In the genomic region with DNA sequence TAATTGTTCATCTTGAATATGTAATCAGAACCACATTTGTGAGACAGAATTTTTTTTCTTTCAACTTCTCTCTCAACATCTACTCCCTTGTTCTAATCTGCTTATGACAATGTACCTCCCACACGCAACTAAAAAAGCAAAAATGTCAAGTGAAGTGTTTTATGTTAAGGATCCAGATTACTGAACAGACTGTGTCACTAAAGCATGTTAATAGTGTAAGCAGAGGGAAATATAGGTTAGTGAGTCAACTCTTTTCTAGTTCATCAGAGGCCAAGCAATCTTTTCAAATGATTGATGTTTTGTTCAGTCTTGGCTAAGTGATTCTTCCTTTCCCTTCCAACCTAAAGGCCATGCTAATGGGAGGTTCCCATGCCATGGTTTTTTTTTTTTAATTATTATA, we compare ENCODE assay signal across 20 cellular contexts. TPM values are rescaled to one million over a fixed set of nuclear protein-coding genes. Genes with fewer than 3 reads are reported as not detected.
"Had no signal": no experiment of that assay in that cellular context is flagged by ENCODE, and none has a peak within 500 bp of the region (broad histone marks: within the 10 kb centered on the region; RNA-seq: fewer than 3 reads in every experiment).

No MANE protein-coding gene starts in this region.

- FAIRE-seq: frontal cortex, TTC549 had no signal

- H3K9me3 Mint-ChIP-seq: activated naive CD4-positive, alpha-beta T cell treated with anti-CD3 and anti-CD28 coated beads, Interleukin-2, amount 10 ng/mL, durations not matched to agents 7 days and 5 days; immature natural killer cell had no signal

- H3K4me1 Mint-ChIP-seq: activated naive CD4-positive, alpha-beta T cell treated with anti-CD3 and anti-CD28 coated beads, Interleukin-2, amount 10 ng/mL, durations not matched to agents 7 days and 5 days; immature natural killer cell; naive thymus-derived CD8-positive, alpha-beta T cell had no signal

- H3K36me3 Mint-ChIP-seq: activated naive CD4-positive, alpha-beta T cell treated with anti-CD3 and anti-CD28 coated beads, Interleukin-2, amount 10 ng/mL, durations not matched to agents 7 days and 5 days had no signal

- H3K27me3 Mint-ChIP-seq: activated naive CD4-positive, alpha-beta T cell treated with anti-CD3 and anti-CD28 coated beads, Interleukin-2, amount 10 ng/mL, durations not matched to agents 7 days and 5 days; naive thymus-derived CD8-positive, alpha-beta T cell; progenitor cell of endocrine pancreas had no signal

- ATAC-seq: left lung; naive thymus-derived CD8-positive, alpha-beta T cell had no signal

- H3K4me3 Mint-ChIP-seq: activated naive CD4-positive, alpha-beta T cell treated with anti-CD3 and anti-CD28 coated beads, Interleukin-2, amount 10 ng/mL, durations not matched to agents 7 days and 5 days; immature natural killer cell; naive thymus-derived CD8-positive, alpha-beta T cell had no signal

- DNase-seq: activated CD4-positive, CD25-positive, alpha-beta regulatory T cell treated with anti-CD3 and anti-CD28 coated beads, Interleukin-2, amount 50 U/mL, for 72 hours; activated naive CD4-positive, alpha-beta T cell treated with anti-CD3 and anti-CD28 coated beads, Interleukin-2, amount 10 ng/mL, durations not matched to agents 7 days and 5 days; central memory CD4-positive, alpha-beta T cell; dermis blood vessel endothelial cell; effector memory CD4-positive, alpha-beta T cell; glutamatergic neuron; immature natural killer cell; kidney glomerular epithelial cell; left lung; naive thymus-derived CD8-positive, alpha-beta T cell; stimulated activated CD4-positive, alpha-beta T cell treated with anti-CD3 and anti-CD28 coated beads, Interleukin-2, amount 100 ng/mL, for 48 hours; stimulated activated CD8-positive, alpha-beta memory T cell treated with anti-CD3 and anti-CD28 coated beads, Interleukin-4, amount 100 ng/mL, for 48 hours; T-helper 1 cell; transverse colon; WERI-Rb-1 had no signal

RNA-seq across cellular contexts. Expression of gene IDNK, which starts 34.7 kb away (rescaled TPM):
- total RNA-seq: ascending aorta, vagina had no signal
